Comparison of ENCODE assay signal across 29 cellular contexts in the genomic region with DNA sequence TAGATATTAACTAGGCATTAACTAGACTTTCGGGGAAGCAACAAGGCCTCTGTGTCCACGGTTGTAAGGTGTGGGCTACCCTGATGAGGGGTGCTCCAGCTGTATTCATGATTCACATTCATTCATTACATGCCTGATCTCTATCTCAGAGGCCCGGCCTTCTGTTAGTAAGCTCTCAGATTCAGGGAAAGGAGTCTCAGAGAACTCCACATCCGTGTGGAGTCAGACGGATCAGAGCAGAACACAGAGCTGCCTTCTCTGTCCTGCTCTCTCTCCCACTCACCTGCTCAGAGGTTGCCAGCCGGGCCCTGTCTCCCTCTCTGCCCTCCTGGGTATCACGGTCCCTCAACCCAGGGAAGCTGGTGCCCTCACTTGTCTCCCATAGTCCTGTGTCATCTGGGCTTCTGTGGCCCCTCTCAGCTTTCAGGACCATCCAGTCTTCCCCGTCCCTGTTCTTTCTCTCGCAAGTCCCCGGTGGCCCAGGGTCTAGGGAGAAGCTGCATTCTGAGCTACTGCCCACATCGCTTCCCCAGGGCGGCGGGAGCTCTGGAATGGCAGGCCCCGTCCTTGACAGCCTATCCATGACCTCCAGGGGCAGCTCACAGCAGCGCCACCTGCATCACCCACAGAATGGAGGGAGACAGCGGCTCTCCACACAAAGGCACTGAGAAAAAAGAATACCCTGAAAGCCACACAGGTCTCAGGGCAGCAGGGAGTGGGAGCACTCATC. TPM values are rescaled to one million over a fixed set of nuclear protein-coding genes. Genes with fewer than 3 reads are reported as not detected.
"Had no signal": no experiment of that assay in that cellular context is flagged by ENCODE, and none has a peak within 500 bp of the region (broad histone marks: within the 10 kb centered on the region; RNA-seq: fewer than 3 reads in every experiment).

No MANE protein-coding gene starts in this region.

- ATAC-seq: activated CD4-positive, alpha-beta T cell treated with anti-CD3 and anti-CD28 coated beads for 36 hours; activated T-cell treated with anti-CD3 and anti-CD28 coated beads, Interleukin-2, amount 50 U/mL, for 72 hours; body of pancreas; heart right ventricle; left lobe of liver; pancreas; sciatic nerve; stimulated activated naive B cell treated with anti-CD40 and anti-IgM and Interleukin-4, amounts not matched to agents 10 μg/mL and 1 μg/mL and 100 μg/mL, for 72 hours had no signal

- H3K4me1 ChIP-seq: body of pancreas, heart right ventricle, pancreas, transverse colon had no signal

- H3K27me3 ChIP-seq: body of pancreas, cardiac muscle cell, pancreas, transverse colon had no signal

- H3K27ac ChIP-seq: body of pancreas, epithelial cell of prostate, heart right ventricle, pancreas, transverse colon had no signal

- H3K9me3 Mint-ChIP-seq: activated CD4-positive, alpha-beta memory T cell treated with anti-CD3 and anti-CD28 coated beads for 36 hours; activated naive CD4-positive, alpha-beta T cell treated with anti-CD3 and anti-CD28 coated beads, Interleukin-2, amount 50 U/mL, for 24 hours; activated T-cell treated with anti-CD3 and anti-CD28 coated beads, Interleukin-2, amount 50 U/mL, for 72 hours; T-helper 1 cell treated with Interleukin-12 subunit alpha and Interleukin-12 subunit beta and Interleukin-4 antibody, amounts not matched to agents 30 μg/mL and 1 μg/mL, for 36 hours had no signal

- H3K36me3 ChIP-seq: cardiac muscle cell, heart right ventricle, pancreas, transverse colon had no signal

- H3K4me1 Mint-ChIP-seq: activated B cell treated with CpG ODN at 0.5 μM for 24 hours; activated CD4-positive, alpha-beta T cell treated with anti-CD3 and anti-CD28 coated beads for 36 hours; activated naive CD4-positive, alpha-beta T cell treated with anti-CD3 and anti-CD28 coated beads, Interleukin-2, amount 50 U/mL, for 24 hours; naive B cell; stimulated activated naive B cell treated with anti-CD40 and anti-IgM and Interleukin-4, amounts not matched to agents 10 μg/mL and 1 μg/mL and 100 μg/mL, for 72 hours had no signal

- H3K27ac Mint-ChIP-seq: activated B cell treated with CpG ODN at 0.5 μM for 24 hours; activated CD4-positive, alpha-beta memory T cell treated with anti-CD3 and anti-CD28 coated beads for 36 hours; activated CD4-positive, alpha-beta T cell treated with anti-CD3 and anti-CD28 coated beads for 36 hours; activated naive CD4-positive, alpha-beta T cell treated with anti-CD3 and anti-CD28 coated beads, Interleukin-2, amount 50 U/mL, for 24 hours; activated T-cell treated with anti-CD3 and anti-CD28 coated beads, Interleukin-2, amount 50 U/mL, for 72 hours; naive B cell; stimulated activated naive B cell treated with anti-CD40 and anti-IgM and Interleukin-4, amounts not matched to agents 10 μg/mL and 1 μg/mL and 100 μg/mL, for 72 hours; T-helper 1 cell treated with Interleukin-12 subunit alpha and Interleukin-12 subunit beta and Interleukin-4 antibody, amounts not matched to agents 30 μg/mL and 1 μg/mL, for 36 hours had no signal

- DNase-seq: activated B cell treated with CpG ODN at 0.5 μM for 24 hours; activated CD4-positive, alpha-beta memory T cell treated with anti-CD3 and anti-CD28 coated beads for 36 hours; activated CD4-positive, alpha-beta T cell treated with anti-CD3 and anti-CD28 coated beads for 36 hours; activated effector memory CD4-positive, alpha-beta T cell treated with anti-CD3 and anti-CD28 coated beads, Interleukin-2, amount 50 U/mL, for 16 hours; activated T-cell treated with anti-CD3 and anti-CD28 coated beads, Interleukin-2, amount 50 U/mL, for 72 hours; anterior cingulate cortex; body of pancreas; cortex of kidney; heart right ventricle; naive B cell; pancreas; small intestine; stimulated activated CD4-positive, alpha-beta T cell treated with anti-CD3 and anti-CD28 coated beads, Interleukin-2, amount 100 ng/mL, for 48 hours; stimulated activated CD8-positive, alpha-beta memory T cell treated with anti-CD3 and anti-CD28 coated beads, Interleukin-4, amount 100 ng/mL, for 48 hours; stimulated activated naive B cell treated with anti-CD40 and anti-IgM and Interleukin-4, amounts not matched to agents 10 μg/mL and 1 μg/mL and 100 μg/mL, for 72 hours; T1000; transverse colon had no signal

- H3K4me3 ChIP-seq: body of pancreas, cardiac muscle cell, heart right ventricle, lung, pancreas, transverse colon had no signal

- H3K4me3 Mint-ChIP-seq: activated B cell treated with CpG ODN at 0.5 μM for 24 hours; activated CD4-positive, alpha-beta memory T cell treated with anti-CD3 and anti-CD28 coated beads for 36 hours; activated CD4-positive, alpha-beta T cell treated with anti-CD3 and anti-CD28 coated beads for 36 hours; activated naive CD4-positive, alpha-beta T cell treated with anti-CD3 and anti-CD28 coated beads, Interleukin-2, amount 50 U/mL, for 24 hours; activated T-cell treated with anti-CD3 and anti-CD28 coated beads, Interleukin-2, amount 50 U/mL, for 72 hours; naive B cell; stimulated activated naive B cell treated with anti-CD40 and anti-IgM and Interleukin-4, amounts not matched to agents 10 μg/mL and 1 μg/mL and 100 μg/mL, for 72 hours; T-helper 1 cell treated with Interleukin-12 subunit alpha and Interleukin-12 subunit beta and Interleukin-4 antibody, amounts not matched to agents 30 μg/mL and 1 μg/mL, for 36 hours had no signal

- H3K9me3 ChIP-seq: body of pancreas, heart right ventricle, pancreas, transverse colon had no signal

- H3K36me3 Mint-ChIP-seq: activated CD4-positive, alpha-beta memory T cell treated with anti-CD3 and anti-CD28 coated beads for 36 hours; activated naive CD4-positive, alpha-beta T cell treated with anti-CD3 and anti-CD28 coated beads, Interleukin-2, amount 50 U/mL, for 24 hours had no signal

- FAIRE-seq: keratinocyte, pancreas, small intestine, urothelium cell line had no signal

- H3K27me3 Mint-ChIP-seq: activated CD4-positive, alpha-beta memory T cell treated with anti-CD3 and anti-CD28 coated beads for 36 hours; activated CD4-positive, alpha-beta T cell treated with anti-CD3 and anti-CD28 coated beads for 36 hours; activated naive CD4-positive, alpha-beta T cell treated with anti-CD3 and anti-CD28 coated beads, Interleukin-2, amount 50 U/mL, for 24 hours had no signal

RNA-seq across cellular contexts. Expression of gene TP53AIP1, which starts 4.3 kb away (rescaled TPM):
- total RNA-seq: activated B cell treated with CpG ODN at 0.5 μM for 24 hours; activated CD4-positive, alpha-beta memory T cell treated with anti-CD3 and anti-CD28 coated beads for 36 hours; activated CD4-positive, alpha-beta T cell treated with anti-CD3 and anti-CD28 coated beads for 36 hours; body of pancreas; cardiac muscle cell; fibroblast of villous mesenchyme; heart right ventricle; left lobe of liver; mucosa of gallbladder; pulmonary artery endothelial cell; sciatic nerve had no signal

RNA-seq across cellular contexts. Expression of gene KCNJ5, which starts 47.2 kb away (rescaled TPM):
- total RNA-seq: activated B cell treated with CpG ODN at 0.5 μM for 24 hours; activated CD4-positive, alpha-beta memory T cell treated with anti-CD3 and anti-CD28 coated beads for 36 hours; activated CD4-positive, alpha-beta T cell treated with anti-CD3 and anti-CD28 coated beads for 36 hours; pulmonary artery endothelial cell had no signal
